37 cellular contexts compared by ENCODE assay signal in the genomic region with DNA sequence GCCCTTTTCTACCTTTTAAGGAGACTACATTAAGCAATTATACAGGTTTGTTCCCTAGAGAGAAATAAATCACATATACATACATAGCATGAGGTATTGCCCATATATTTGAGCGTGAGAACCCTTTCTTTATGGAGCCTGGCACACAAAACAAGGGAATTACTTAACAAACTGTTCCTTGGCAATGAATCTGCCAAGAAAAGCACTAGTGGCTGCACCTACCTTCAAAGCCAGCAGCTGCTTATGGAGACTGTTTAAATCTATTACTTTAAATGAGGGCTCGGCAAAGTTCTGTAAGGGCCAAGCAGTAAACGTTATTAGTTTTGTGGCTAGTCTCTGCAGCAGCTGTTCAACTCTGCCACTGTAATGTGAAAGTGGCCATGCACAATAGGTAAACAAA. TPM values are rescaled to one million over a fixed set of nuclear protein-coding genes. Genes with fewer than 3 reads are reported as not detected.
"Had no signal": no experiment of that assay in that cellular context is flagged by ENCODE, and none has a peak within 500 bp of the region (broad histone marks: within the 10 kb centered on the region; RNA-seq: fewer than 3 reads in every experiment).

No MANE protein-coding gene starts in this region.

- H3K4me2 ChIP-seq: hepatocyte had no signal

- H3K9me3 Mint-ChIP-seq: activated B cell treated with CpG ODN at 0.5 μM for 24 hours had no signal

- H3K27me3 Mint-ChIP-seq: activated B cell treated with CpG ODN at 0.5 μM for 24 hours; activated CD4-positive, alpha-beta T cell treated with anti-CD3 and anti-CD28 coated beads for 36 hours; activated naive CD4-positive, alpha-beta T cell treated with anti-CD3 and anti-CD28 coated beads, Interleukin-2, amount 10 ng/mL, durations not matched to agents 7 days and 5 days; progenitor cell of endocrine pancreas; stimulated activated naive B cell treated with anti-CD40 and anti-IgM and Interleukin-4, amounts not matched to agents 10 μg/mL and 1 μg/mL and 100 μg/mL, for 72 hours had no signal

- H3K4me3 Mint-ChIP-seq: activated B cell treated with CpG ODN at 0.5 μM for 24 hours; activated CD4-positive, alpha-beta T cell treated with anti-CD3 and anti-CD28 coated beads for 36 hours; activated naive CD4-positive, alpha-beta T cell treated with anti-CD3 and anti-CD28 coated beads, Interleukin-2, amount 10 ng/mL, durations not matched to agents 7 days and 5 days; nephron progenitor cell; stimulated activated naive B cell treated with anti-CD40 and anti-IgM and Interleukin-4, amounts not matched to agents 10 μg/mL and 1 μg/mL and 100 μg/mL, for 72 hours had no signal

- H3K27me3 ChIP-seq: brain microvascular endothelial cell, dorsolateral prefrontal cortex, gastroesophageal sphincter, hepatocyte, neutrophil, ovary, sigmoid colon, stomach, thyroid gland, upper lobe of right lung had no signal

- H3K27ac ChIP-seq: brain microvascular endothelial cell, coronary artery, gastroesophageal sphincter, hepatocyte, neutrophil, ovary, sigmoid colon, stomach, thyroid gland, upper lobe of right lung had no signal

- DNase-seq: activated B cell treated with CpG ODN at 0.5 μM for 24 hours; activated CD4-positive, alpha-beta T cell treated with anti-CD3 and anti-CD28 coated beads for 36 hours; activated CD4-positive, alpha-beta T cell treated with anti-CD3 and anti-CD28 coated beads, Interleukin-2, amount 50 U/mL, for 4 hours; activated effector memory CD4-positive, alpha-beta T cell treated with anti-CD3 and anti-CD28 coated beads, Interleukin-2, amount 50 U/mL, for 16 hours; activated naive CD4-positive, alpha-beta T cell treated with anti-CD3 and anti-CD28 coated beads, Interleukin-2, amount 10 ng/mL, durations not matched to agents 7 days and 5 days; amniotic stem cell; brain microvascular endothelial cell; dorsolateral prefrontal cortex; effector memory CD4-positive, alpha-beta T cell; erythroblast; left cardiac atrium; nephron progenitor cell; ovary; sigmoid colon; stimulated activated CD4-positive, alpha-beta T cell treated with anti-CD3 and anti-CD28 coated beads, Interleukin-4, amount 100 ng/mL, for 4 hours; stimulated activated CD8-positive, alpha-beta memory T cell treated with anti-CD3 and anti-CD28 coated beads, Interleukin-4, amount 100 ng/mL, for 48 hours; stimulated activated naive B cell treated with anti-CD40 and anti-IgM and Interleukin-4, amounts not matched to agents 10 μg/mL and 1 μg/mL and 100 μg/mL, for 72 hours; stomach; thyroid gland; upper lobe of right lung had no signal

- H3K9me3 ChIP-seq: mucosa of descending colon, neutrophil, ovary, thyroid gland, upper lobe of right lung had no signal

- H2AFZ ChIP-seq: hepatocyte had no signal

- H3K4me3 ChIP-seq: coronary artery, dorsolateral prefrontal cortex, gastroesophageal sphincter, hepatocyte, mucosa of descending colon, ovary, sigmoid colon, stomach, thyroid gland, upper lobe of right lung had no signal

- H3K36me3 ChIP-seq: brain microvascular endothelial cell, ovary, thyroid gland, upper lobe of right lung had no signal

- ATAC-seq: activated CD4-positive, alpha-beta T cell treated with anti-CD3 and anti-CD28 coated beads for 36 hours; gastroesophageal sphincter; left cardiac atrium; left ventricle myocardium superior; mucosa of descending colon; stimulated activated naive B cell treated with anti-CD40 and anti-IgM and Interleukin-4, amounts not matched to agents 10 μg/mL and 1 μg/mL and 100 μg/mL, for 72 hours; upper lobe of right lung had no signal

- H3K27ac Mint-ChIP-seq: activated B cell treated with CpG ODN at 0.5 μM for 24 hours; activated CD4-positive, alpha-beta T cell treated with anti-CD3 and anti-CD28 coated beads for 36 hours; nephron progenitor cell; progenitor cell of endocrine pancreas; stimulated activated naive B cell treated with anti-CD40 and anti-IgM and Interleukin-4, amounts not matched to agents 10 μg/mL and 1 μg/mL and 100 μg/mL, for 72 hours had no signal

RNA-seq across cellular contexts. Expression of gene RLN3, which starts 28.9 kb away (rescaled TPM):
- total RNA-seq: activated B cell treated with CpG ODN at 0.5 μM for 24 hours; activated CD4-positive, alpha-beta T cell treated with anti-CD3 and anti-CD28 coated beads for 36 hours; astrocyte; cardiac septum; cerebellum; dorsolateral prefrontal cortex; gastroesophageal sphincter; hepatocyte; left cardiac atrium; left ventricle myocardium superior; lung microvascular endothelial cell; mesenteric fat pad; mucosa of descending colon; myocyte; ovary; progenitor cell of endocrine pancreas; renal cortical epithelial cell; stomach; T-helper 2 cell treated with Interferon-gamma antibody and Interleukin-4, amounts not matched to agents 100 ng/mL and 5 ng/mL, for 36 hours; thyroid gland; upper lobe of right lung had no signal
- polyA plus RNA-seq: hepatocyte, keratinocyte, ovary, sigmoid colon, small intestine, stomach had no signal
